ENCODE assay signal across 8 cellular contexts in genomic region chr12:117685115-117685926, GRCh38.
A peak's percentile ranks its signal among the peaks of the same experiment; 100 is the strongest.
DNase-seq lines count a peak whose midpoint lies in the region; ATAC-seq, FAIRE-seq and TF ChIP-seq lines count a peak whose summit lies in the region.

No MANE protein-coding gene starts in this region.

- H3K36me3 Mint-ChIP-seq in Calu3 (ENCODE audit: insufficient read depth, unreplicated experiment) = no peaks in the 10 kb centered on the region
- no peaks in the 10 kb centered on the region for H3K36me3 Mint-ChIP-seq in activated T-cell treated with anti-CD3 and anti-CD28 coated beads, Interleukin-2, amount 50 U/mL, for 4 hours (ENCODE audit: insufficient read depth)

- H3K4me2 ChIP-seq in H1 (ENCODE audit: insufficient read depth in 1 of 2, low read depth in 2 of 2, low read length in 2 of 2) = peak overlapping the region; percentile 25 to 30; a peak in 2 of 4 replicates
- H3K4me2 ChIP-seq in neuronal stem cell (ENCODE audit: insufficient read depth, low read length, poor library complexity, severe bottlenecking) = no peak overlapping the region

- TF ChIP-seq RAD21 in H1 (IDR thresholded peaks at IDR 0.05 in 1 of 2, conservative IDR thresholded peaks at IDR 0.05 in 1 of 2; ENCODE audit: low read depth in 2 of 2, low read length in 2 of 2) = peak; percentile 15 to 31; a peak in 3 of 4 replicates

- H3K79me1 ChIP-seq in H1 (ENCODE audit: low read depth, low read length) (no peaks in the 10 kb centered on the region), neuronal stem cell (ENCODE audit: low read depth, low read length) (no peaks in the 10 kb centered on the region)

- no peaks in the 10 kb centered on the region for H4K20me1 ChIP-seq in H1 (replicated peaks in 1 of 2; ENCODE audit: control insufficient read depth in 1 of 2, insufficient read depth in 2 of 2, low read length in 2 of 2)

- H2BK20ac ChIP-seq in H1 (ENCODE audit: low read length) = no peak overlapping the region

- H2AFZ ChIP-seq in H1 (ENCODE audit: low read length) = peak overlapping the region; percentile 17
- H2AFZ ChIP-seq in neuronal stem cell (ENCODE audit: low read length) = no peak overlapping the region

- no peak overlapping the region for H3K27ac Mint-ChIP-seq in Calu3 (ENCODE audit: unreplicated experiment)

- POLR2A ChIA-PET in H1 (lab: Charles Lee; ENCODE audit: partially characterized antibody) = interaction anchor here (0.7 to 1.3 kb wide), 2 partner anchors 10 to 12 kb away, joined by 3 to 5 read pairs; no protein-coding TSS in a partner anchor

- H2BK120ac ChIP-seq in H1 (replicated peaks; ENCODE audit: low read depth, low read length) (no peak overlapping the region), neuronal stem cell (ENCODE audit: low read depth, low read length) (no peak overlapping the region)

- H3K18ac ChIP-seq in H1 (ENCODE audit: extremely low read depth, low read length) (no peak overlapping the region), neuronal stem cell (ENCODE audit: low read length) (peak overlapping the region; percentile 15)

- BruUV-seq in Calu3 (replicated peaks; lab: Mats Ljungman, UMichigan) = no TSS peak

- H3K27me3 Mint-ChIP-seq in Calu3 (ENCODE audit: unreplicated experiment) = peaks cover 20% of the 10 kb centered on the region
- H3K27me3 Mint-ChIP-seq in activated T-cell treated with anti-CD3 and anti-CD28 coated beads, Interleukin-2, amount 50 U/mL, for 4 hours (ENCODE audit: low read depth) = peaks cover 9% of the 10 kb centered on the region

- H4K91ac ChIP-seq in H1 (replicated peaks; ENCODE audit: insufficient read length, low read length) (no peak overlapping the region), neuronal stem cell (ENCODE audit: low read depth, low read length, poor library complexity) (no peak overlapping the region)

- H2BK12ac ChIP-seq in H1 (ENCODE audit: low read depth, low read length) = no peak overlapping the region
- no peak overlapping the region for H2BK12ac ChIP-seq in neuronal stem cell (ENCODE audit: low read length)

- 0 out of 2 replicates have a peak overlapping the region, but pooled peaks have one; percentile 33 for H2BK15ac ChIP-seq in H1 (ENCODE audit: low read length)
- H2BK15ac ChIP-seq in neuronal stem cell (ENCODE audit: low read length) = no peak overlapping the region

- H2AK5ac ChIP-seq in H1 (ENCODE audit: low read depth, low read length) (0 out of 2 replicates have a peak overlapping the region, but pooled peaks have one; percentile 6), neuronal stem cell (ENCODE audit: low read depth, low read length) (no peak overlapping the region)

- H3K27ac ChIP-seq in H1 (ENCODE audit: low read depth, low read length) (peak overlapping the region; percentile 34; the same call in 1 of the 2 replicates), neuronal stem cell (replicated peaks; ENCODE audit: low read length) (no peak overlapping the region)

- peak in 1 of 2 experiments; percentile 41; a peak in 1 of 3 replicates for TF ChIP-seq POLR2A in H1 (IDR thresholded peaks at IDR 0.05; ENCODE audit: control extremely low read depth in 1 of 2, low read depth in 2 of 2, low read length in 2 of 2)

- no peak overlapping the region; the same call in 1 of the 2 replicates for H2BK5ac ChIP-seq in H1 (ENCODE audit: low read depth, low read length)
- no peak overlapping the region for H2BK5ac ChIP-seq in neuronal stem cell (ENCODE audit: low read length)

- no peaks in the 10 kb centered on the region for H3K79me2 ChIP-seq in H1 (ENCODE audit: control insufficient read depth in 1 of 2, insufficient read depth in 2 of 2, low read length in 2 of 2)

- peak; percentile 48 for FAIRE-seq in H1 (lab: Jason Lieb, UNC)

- H3K4me3 ChIP-seq in H1 (ENCODE audit: extremely low read depth in 1 of 4, insufficient read depth in 2 of 4, low read depth in 3 of 4, low read length in 4 of 4) (no peak overlapping the region), neuronal stem cell (ENCODE audit: low read length in 2 of 2) (no peak overlapping the region)

- H4K5ac ChIP-seq in H1 (ENCODE audit: insufficient read length, low read depth, low read length) = no peak overlapping the region

- intact Hi-C loops in Calu3 (cut with micrococcal nuclease; ENCODE audit: unreplicated experiment) = no loop called here

- H3K4ac ChIP-seq in H1 (replicated peaks; ENCODE audit: insufficient read length, low read depth, low read length) (no peak overlapping the region), neuronal stem cell (ENCODE audit: low read length) (no peak overlapping the region)

- no peaks in the 10 kb centered on the region for H3K9me3 Mint-ChIP-seq in Calu3 (ENCODE audit: low read depth, unreplicated experiment)
- peaks cover 4% of the 10 kb centered on the region for H3K9me3 Mint-ChIP-seq in activated T-cell treated with anti-CD3 and anti-CD28 coated beads, Interleukin-2, amount 50 U/mL, for 4 hours

- H3K23ac ChIP-seq in H1 (ENCODE audit: insufficient read length) (no peak overlapping the region), neuronal stem cell (ENCODE audit: low read depth, low read length, poor library complexity) (no peak overlapping the region)

- no peak overlapping the region for H3K56ac ChIP-seq in H1 (replicated peaks; ENCODE audit: insufficient read length, low read depth, low read length)

- DNase-seq in Calu3 = peak; percentile 75
- DNase-seq in NCI-H2196 (lab: John Stamatoyannopoulos, UW; ENCODE audit: unreplicated experiment) = peak; percentile 65
- DNase-seq in H1 (ENCODE audit: low read depth in 1 of 2, low spot score in 2 of 2) = peak; percentile 73 to 80
- peak; percentile 29 for DNase-seq in neuronal stem cell (ENCODE audit: low spot score)
- DNase-seq in GDM1 (lab: John Stamatoyannopoulos, UW) = no peak
- DNase-seq in activated T-cell treated with anti-CD3 and anti-CD28 coated beads, Interleukin-2, amount 50 U/mL, for 4 hours = no peak
- DNase-seq in GM13977 (ENCODE audit: low spot score) = no peak

- CTCF ChIA-PET in Calu3 (lab: Charles Lee) = interaction anchor here (1.1 kb wide), 3 partner anchors 20 to 465 kb away, joined by 3 to 9 read pairs (median 3); no protein-coding TSS in a partner anchor
- CTCF ChIA-PET in H1 (lab: Charles Lee; ENCODE audit: partially characterized antibody) = interaction anchor here (0.9 to 2.5 kb wide), 14 partner anchors 10 to 472 kb away, joined by 3 to 12 read pairs (median 5); no protein-coding TSS in a partner anchor

- no peaks in the 10 kb centered on the region for H3K27me3 ChIP-seq in H1 (replicated peaks in 1 of 4; ENCODE audit: control insufficient read depth in 3 of 4, extremely low read depth in 1 of 4, insufficient read depth in 3 of 4, low read length in 3 of 4)
- H3K27me3 ChIP-seq in neuronal stem cell (ENCODE audit: control insufficient read depth in 3 of 3, insufficient read depth in 3 of 3, low read depth in 1 of 3, low read length in 3 of 3) = no peaks in the 10 kb centered on the region

- H3K4me1 Mint-ChIP-seq in Calu3 (ENCODE audit: low read depth, unreplicated experiment) = peaks cover 8% of the 10 kb centered on the region
- H3K4me1 Mint-ChIP-seq in activated T-cell treated with anti-CD3 and anti-CD28 coated beads, Interleukin-2, amount 50 U/mL, for 4 hours (ENCODE audit: low read depth) = no peaks in the 10 kb centered on the region

- TF ChIP-seq EP300 in H1 (IDR thresholded peaks at IDR 0.05; ENCODE audit: borderline replicate concordance in 1 of 2, low read depth in 2 of 2, low read length in 2 of 2) = no peak

- no peak for TF ChIP-seq CTCF in Calu3 (IDR thresholded peaks at IDR 0.05; ENCODE audit: unreplicated experiment)
- peak in 2 of 3 experiments; percentile 14 to 35; a peak in 2 of 4 replicates for TF ChIP-seq CTCF in H1 (IDR thresholded peaks at IDR 0.05; ENCODE audit: control extremely low read depth in 1 of 3, insufficient read depth in 1 of 3, low read depth in 1 of 3, low read length in 3 of 3)
- no peak for TF ChIP-seq CTCF in GM13977 (IDR thresholded peaks at IDR 0.05; ENCODE audit: extremely low read depth, insufficient read depth, missing control alignments)

- WGBS in H1 (ENCODE audit: extremely low coverage in 1 of 2, insufficient coverage in 1 of 2, insufficient read length in 1 of 2, insufficient replicate concordance in 2 of 2, low coverage in 1 of 2, low lambda C conversion rate in 2 of 2, missing lambda C conversion rate in 1 of 2), 2 experiments = 79% methylated on average over 13 of the region's 13 CpGs; no CpG with 5 or more reads in 1 of the 2 experiments
- no CpG with 5 or more reads among the region's 13 CpGs for WGBS in neuronal stem cell (ENCODE audit: extremely low coverage in 2 of 2, insufficient read length in 2 of 2, insufficient replicate concordance in 1 of 2), 2 donors

- no peak overlapping the region for H3K4me3 Mint-ChIP-seq in Calu3 (ENCODE audit: low read depth, unreplicated experiment)
- H3K4me3 Mint-ChIP-seq in activated T-cell treated with anti-CD3 and anti-CD28 coated beads, Interleukin-2, amount 50 U/mL, for 4 hours = no peak overlapping the region

- no peak overlapping the region for H3K14ac ChIP-seq in H1 (ENCODE audit: insufficient read length)
- no peak overlapping the region for H3K14ac ChIP-seq in neuronal stem cell (ENCODE audit: low read length)

- H3K36me3 ChIP-seq in H1 (ENCODE audit: control insufficient read depth in 2 of 4, insufficient read depth in 4 of 4, low read length in 3 of 4) (no peaks in the 10 kb centered on the region), neuronal stem cell (replicated peaks in 1 of 2; ENCODE audit: control insufficient read depth in 2 of 2, insufficient read depth in 2 of 2, low read length in 2 of 2) (no peaks in the 10 kb centered on the region)

- no peak overlapping the region for H4K8ac ChIP-seq in H1 (ENCODE audit: extremely low read depth, insufficient read depth, low read length)
- H4K8ac ChIP-seq in neuronal stem cell (ENCODE audit: low read depth, low read length) = no peak overlapping the region

- in situ Hi-C loops in GM13977 (cut with MboI; ENCODE audit: low pct_unique_long_range_greater_than_20kb, low sequenced_read_pairs, unreplicated experiment) = no loop called here

- H3K4me1 ChIP-seq in H1 (replicated peaks in 1 of 4; ENCODE audit: control insufficient read depth in 3 of 4, insufficient read depth in 4 of 4, low read length in 3 of 4) (peaks cover 0 to 6% (median 3%) of the 10 kb centered on the region in 4 experiments; a peak in 5 of 7 replicates), neuronal stem cell (ENCODE audit: control insufficient read depth in 2 of 2, insufficient read depth in 1 of 2, low read depth in 1 of 2, low read length in 2 of 2) (peaks cover 0 to 5% of the 10 kb centered on the region in 2 donors)

- no peaks in the 10 kb centered on the region for H3K23me2 ChIP-seq in H1 (ENCODE audit: low read depth, low read length)

- no peaks in the 10 kb centered on the region for H3K9me3 ChIP-seq in H1 (ENCODE audit: insufficient read depth in 2 of 2, low read depth in 1 of 2, low read length in 1 of 2)
- no peaks in the 10 kb centered on the region for H3K9me3 ChIP-seq in neuronal stem cell (replicated peaks in 1 of 2; ENCODE audit: control insufficient read depth in 2 of 2, insufficient read depth in 1 of 2, low read depth in 1 of 2, low read length in 2 of 2)

- ATAC-seq in activated T-cell treated with anti-CD3 and anti-CD28 coated beads, Interleukin-2, amount 50 U/mL, for 4 hours = no peak
- no peak for ATAC-seq in GM18517 (IDR thresholded peaks at IDR 0.05; ENCODE audit: unreplicated experiment)

- H3K9ac ChIP-seq in H1 (replicated peaks in 1 of 4; ENCODE audit: extremely low read depth in 1 of 4, low read depth in 3 of 4, low read length in 3 of 4) = no peak overlapping the region
- no peak overlapping the region for H3K9ac ChIP-seq in neuronal stem cell (ENCODE audit: low read depth, low read length, poor library complexity)

Comparison
In these comparisons a context has a peak if more than half of its experiments do, and no peak if none do; other contexts are left out.
1. DNase-seq: peak in Calu3 (single experiment), NCI-H2196 (single experiment), H1 (2 of 2) and neuronal stem cell (single experiment); none in GDM1 (single experiment), activated T-cell treated with anti-CD3 and anti-CD28 coated beads, Interleukin-2, amount 50 U/mL, for 4 hours (single experiment) and GM13977 (single experiment).
2. CTCF ChIP-seq: peak in H1 (2 of 3); none in Calu3 (single experiment) and GM13977 (single experiment).